18 cellular contexts compared by ENCODE assay signal in genomic region chr14:49017451-49017850, GRCh38.
"Had no signal": no experiment of that assay in that cellular context is flagged by ENCODE, and none has a peak within 500 bp of the region (broad histone marks: within the 10 kb centered on the region; RNA-seq: fewer than 3 reads in every experiment).

No MANE protein-coding gene starts in this region.

- H3K9me3 ChIP-seq: adrenal gland, esophagus muscularis mucosa, gastroesophageal sphincter, SK-N-SH, suprapubic skin had no signal

- H3K4me3 ChIP-seq: adrenal gland, esophagus muscularis mucosa, gastroesophageal sphincter, lung, suprapubic skin had no signal

- H3K36me3 ChIP-seq: adrenal gland, esophagus muscularis mucosa, gastroesophageal sphincter, suprapubic skin had no signal

- H3K27me3 Mint-ChIP-seq: activated naive CD4-positive, alpha-beta T cell treated with anti-CD3 and anti-CD28 coated beads, Interleukin-2, amount 50 U/mL, for 24 hours; stimulated activated naive CD8-positive, alpha-beta T cell treated with anti-CD3 and anti-CD28 coated beads, Interleukin-15, amount 100 ng/mL, for 72 hours; T-cell had no signal

- H3K9ac ChIP-seq: SK-N-SH had no signal

- H3K4me1 Mint-ChIP-seq: activated naive CD4-positive, alpha-beta T cell treated with anti-CD3 and anti-CD28 coated beads, Interleukin-2, amount 50 U/mL, for 24 hours; stimulated activated naive CD8-positive, alpha-beta T cell treated with anti-CD3 and anti-CD28 coated beads, Interleukin-15, amount 100 ng/mL, for 72 hours; T-cell had no signal

- ATAC-seq: activated CD4-positive, CD25-positive, alpha-beta regulatory T cell treated with anti-CD3 and anti-CD28 coated beads, Interleukin-2, amount 50 U/mL, for 24 hours; gastroesophageal sphincter; left colon; stimulated activated naive CD8-positive, alpha-beta T cell treated with anti-CD3 and anti-CD28 coated beads, Interleukin-15, amount 100 ng/mL, for 72 hours; T-cell had no signal

- H3K27ac Mint-ChIP-seq: activated naive CD4-positive, alpha-beta T cell treated with anti-CD3 and anti-CD28 coated beads, Interleukin-2, amount 50 U/mL, for 24 hours; stimulated activated naive CD8-positive, alpha-beta T cell treated with anti-CD3 and anti-CD28 coated beads, Interleukin-15, amount 100 ng/mL, for 72 hours; T-cell had no signal

- H3K27me3 ChIP-seq: adrenal gland, esophagus muscularis mucosa, gastroesophageal sphincter, suprapubic skin had no signal

- H3K4me1 ChIP-seq: adrenal gland, esophagus muscularis mucosa, gastroesophageal sphincter, suprapubic skin had no signal

- H3K36me3 Mint-ChIP-seq: activated naive CD4-positive, alpha-beta T cell treated with anti-CD3 and anti-CD28 coated beads, Interleukin-2, amount 50 U/mL, for 24 hours; T-cell had no signal

- DNase-seq: activated CD4-positive, alpha-beta T cell treated with anti-CD3 and anti-CD28 coated beads, Interleukin-2, amount 50 U/mL, for 1 hour; activated CD8-positive, alpha-beta memory T cell treated with anti-CD3 and anti-CD28 coated beads for 24 hours; activated CD8-positive, alpha-beta memory T cell treated with anti-CD3 and anti-CD28 coated beads, Interleukin-2, amount 50 U/mL, for 48 hours; activated effector memory CD4-positive, alpha-beta T cell treated with anti-CD3 and anti-CD28 coated beads, Interleukin-2, amount 50 U/mL, for 16 hours; activated T-cell treated with anti-CD3 and anti-CD28 coated beads, Interleukin-2, amount 50 U/mL, for 48 hours; adrenal gland; effector CD4-positive, alpha-beta T cell; left colon; SK-N-SH; stimulated activated naive CD8-positive, alpha-beta T cell treated with anti-CD3 and anti-CD28 coated beads, Interleukin-15, amount 100 ng/mL, for 72 hours; T-cell; trophoblast cell had no signal

- H3K27ac ChIP-seq: adrenal gland, esophagus muscularis mucosa, gastroesophageal sphincter, suprapubic skin had no signal

- H3K4me3 Mint-ChIP-seq: activated naive CD4-positive, alpha-beta T cell treated with anti-CD3 and anti-CD28 coated beads, Interleukin-2, amount 50 U/mL, for 24 hours; stimulated activated naive CD8-positive, alpha-beta T cell treated with anti-CD3 and anti-CD28 coated beads, Interleukin-15, amount 100 ng/mL, for 72 hours; T-cell had no signal

- H3K9me3 Mint-ChIP-seq: activated naive CD4-positive, alpha-beta T cell treated with anti-CD3 and anti-CD28 coated beads, Interleukin-2, amount 50 U/mL, for 24 hours; stimulated activated naive CD8-positive, alpha-beta T cell treated with anti-CD3 and anti-CD28 coated beads, Interleukin-15, amount 100 ng/mL, for 72 hours; T-cell had no signal
